In the genomic region with DNA sequence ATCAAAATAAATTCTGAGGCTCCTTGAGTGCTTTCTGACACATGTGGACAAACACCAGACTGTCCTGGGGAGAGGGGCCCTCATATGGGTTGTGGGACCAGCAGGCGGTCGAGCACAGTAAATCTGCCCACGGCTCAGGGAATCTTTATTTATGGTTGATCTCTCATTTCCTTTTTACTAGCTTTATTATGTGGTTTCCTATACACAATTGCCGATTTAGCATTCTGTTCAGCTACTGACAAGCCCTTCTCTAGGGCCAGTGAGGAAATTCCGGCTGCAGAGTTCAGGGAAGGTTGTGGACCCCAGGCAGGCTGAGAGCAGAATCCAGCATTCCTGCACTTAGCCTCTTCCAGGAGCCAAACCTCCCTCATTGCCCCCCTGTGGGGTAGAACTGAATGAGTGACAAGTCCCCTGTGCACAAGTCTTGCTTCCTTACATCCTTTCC, we compare ENCODE assay signal across 16 cellular contexts. TPM values are rescaled to one million over a fixed set of nuclear protein-coding genes. Genes with fewer than 3 reads are reported as not detected.
DNase-seq lines count a peak whose midpoint lies in the region; ATAC-seq and TF ChIP-seq lines count a peak whose summit lies in the region.
"Had no signal": no experiment of that assay in that cellular context is flagged by ENCODE, and none has a peak within 500 bp of the region (broad histone marks: within the 10 kb centered on the region; RNA-seq: fewer than 3 reads in every experiment).

No MANE protein-coding gene starts in this region.

- no peak overlapping the region for H3K27ac ChIP-seq in CD8-positive, alpha-beta memory T cell (ENCODE audit: low read depth, low read length)
- no peak overlapping the region for H3K27ac ChIP-seq in mesendoderm (ENCODE audit: low read depth, low read length)
- H3K27ac ChIP-seq in prostate gland, result no peak overlapping the region
- H3K27ac ChIP-seq: upper lobe of right lung, VCaP had no signal

- no peak overlapping the region for H3K4me2 ChIP-seq in mesendoderm (ENCODE audit: low read length)

- no CpG with 5 or more reads among the region's 5 CpGs for WGBS in mesendoderm (ENCODE audit: extremely low coverage, insufficient coverage, low lambda C conversion rate)
- 40% methylated on average over 5 of the region's 5 CpGs for WGBS in prostate gland

- no peak overlapping the region for H3K9ac ChIP-seq in mesendoderm (ENCODE audit: low read length)

- no peak overlapping the region for H4K5ac ChIP-seq in mesendoderm (ENCODE audit: low read length)

- H3K4me1 Mint-ChIP-seq in T-helper 1 cell treated with Interleukin-12 subunit alpha and Interleukin-12 subunit beta and Interleukin-4 antibody, amounts not matched to agents 30 μg/mL and 1 μg/mL, for 36 hours (ENCODE audit: low read depth), result peaks cover 34% of the 10 kb centered on the region
- H3K4me1 Mint-ChIP-seq in CD8-positive, alpha-beta memory T cell, result peaks cover 48 to 57% (median 55%) of the 10 kb centered on the region in 3 donors
- H3K4me1 Mint-ChIP-seq in activated naive CD8-positive, alpha-beta T cell treated with anti-CD3 and anti-CD28 coated beads for 36 hours, result peaks cover 57% of the 10 kb centered on the region

- H3K4me1 ChIP-seq in CD8-positive, alpha-beta memory T cell (ENCODE audit: insufficient read depth, low read length), result peaks cover 42% of the 10 kb centered on the region
- H3K4me1 ChIP-seq in mesendoderm (ENCODE audit: control insufficient read depth, low read depth, low read length) (peaks cover 12% of the 10 kb centered on the region), prostate gland (replicated peaks) (no peaks in the 10 kb centered on the region)

- H3K56ac ChIP-seq in mesendoderm (ENCODE audit: low read length), result no peak overlapping the region

- no peaks in the 10 kb centered on the region for H3K9me3 ChIP-seq in CD8-positive, alpha-beta memory T cell (ENCODE audit: low read length)
- no peaks in the 10 kb centered on the region for H3K9me3 ChIP-seq in prostate gland
- H3K9me3 ChIP-seq: upper lobe of right lung had no signal

- H3K79me2 ChIP-seq in mesendoderm (ENCODE audit: control insufficient read depth, insufficient read depth, low read length), result peaks cover 2% of the 10 kb centered on the region

- peak overlapping the region; percentile 61 for H3K18ac ChIP-seq in mesendoderm (ENCODE audit: low read length)

- H3K27me3 ChIP-seq in CD8-positive, alpha-beta memory T cell (ENCODE audit: insufficient read depth, low read length, poor library complexity, severe bottlenecking), result no peaks in the 10 kb centered on the region
- H3K27me3 ChIP-seq in mesendoderm (ENCODE audit: insufficient read depth, low read length, poor library complexity), result no peaks in the 10 kb centered on the region
- H3K27me3 ChIP-seq in prostate gland (replicated peaks; ENCODE audit: insufficient read depth), result no peaks in the 10 kb centered on the region
- H3K27me3 ChIP-seq: upper lobe of right lung had no signal

- H2BK120ac ChIP-seq in mesendoderm (ENCODE audit: low read depth, low read length), result no peak overlapping the region

- peaks cover 6% of the 10 kb centered on the region for H3K79me1 ChIP-seq in mesendoderm (ENCODE audit: low read length)

- no peak overlapping the region for H2BK5ac ChIP-seq in mesendoderm (ENCODE audit: low read length)

- CTCF ChIA-PET in CD8-positive, alpha-beta memory T cell (lab: Charles Lee), result no interaction called here

- peak overlapping the region; percentile 26 for H3K27ac Mint-ChIP-seq in T-helper 1 cell treated with Interleukin-12 subunit alpha and Interleukin-12 subunit beta and Interleukin-4 antibody, amounts not matched to agents 30 μg/mL and 1 μg/mL, for 36 hours
- H3K27ac Mint-ChIP-seq in CD8-positive, alpha-beta memory T cell, result peak overlapping the region; percentile 12 to 87 (median 55)
- peak overlapping the region; percentile 65 for H3K27ac Mint-ChIP-seq in activated naive CD8-positive, alpha-beta T cell treated with anti-CD3 and anti-CD28 coated beads for 36 hours
- H3K27ac Mint-ChIP-seq: activated CD8-positive, alpha-beta memory T cell treated with anti-CD3 and anti-CD28 coated beads, Interleukin-2, amount 10 ng/mL, durations not matched to agents 7 days and 5 days; progenitor cell of endocrine pancreas had no signal

- no peak overlapping the region for H4K8ac ChIP-seq in mesendoderm (ENCODE audit: low read depth, low read length)

- H3K9me3 Mint-ChIP-seq in T-helper 1 cell treated with Interleukin-12 subunit alpha and Interleukin-12 subunit beta and Interleukin-4 antibody, amounts not matched to agents 30 μg/mL and 1 μg/mL, for 36 hours, result no peaks in the 10 kb centered on the region
- no peaks in the 10 kb centered on the region for H3K9me3 Mint-ChIP-seq in CD8-positive, alpha-beta memory T cell
- H3K9me3 Mint-ChIP-seq in activated naive CD8-positive, alpha-beta T cell treated with anti-CD3 and anti-CD28 coated beads for 36 hours, result no peaks in the 10 kb centered on the region
- H3K9me3 Mint-ChIP-seq: stimulated activated naive CD8-positive, alpha-beta T cell treated with anti-CD3 and anti-CD28 coated beads, Interleukin-15, Interleukin-2, amounts not matched to agents 100 ng/mL and 50 ng/mL, for 24 hours had no signal

- no peak overlapping the region for H3K4me3 ChIP-seq in CD8-positive, alpha-beta memory T cell (ENCODE audit: low read length)
- no peak overlapping the region for H3K4me3 ChIP-seq in mesendoderm (ENCODE audit: low read length)
- no peak overlapping the region for H3K4me3 ChIP-seq in prostate gland
- H3K4me3 ChIP-seq: upper lobe of right lung had no signal

- DNase-seq in T-helper 1 cell (no peak), mesendoderm (peak; percentile 47), NCI-H526 (lab: John Stamatoyannopoulos, UW) (no peak), prostate gland (ENCODE audit: low spot score) (no peak)
- no peak for DNase-seq in CD8-positive, alpha-beta memory T cell
- DNase-seq in activated naive CD8-positive, alpha-beta T cell treated with anti-CD3 and anti-CD28 coated beads for 36 hours, result no peak
- DNase-seq: 8988T; activated CD8-positive, alpha-beta memory T cell treated with anti-CD3 and anti-CD28 coated beads, Interleukin-2, amount 10 ng/mL, durations not matched to agents 7 days and 5 days; foreskin fibroblast; NCI-H1105; upper lobe of right lung had no signal

- H3K4ac ChIP-seq in mesendoderm (ENCODE audit: low read depth, low read length), result peak overlapping the region; percentile 55

- POLR2A ChIA-PET in CD8-positive, alpha-beta memory T cell (lab: Charles Lee), result no interaction called here

- no peak overlapping the region for H2BK15ac ChIP-seq in mesendoderm (replicated peaks; ENCODE audit: low read depth)

- TF ChIP-seq CTCF in prostate gland (IDR thresholded peaks at IDR 0.05), result no peak

- TF ChIP-seq POLR2A in prostate gland (IDR thresholded peaks at IDR 0.05), result no peak

- H2AK5ac ChIP-seq in mesendoderm (ENCODE audit: low read length), result no peak overlapping the region

- no peaks in the 10 kb centered on the region for H3K36me3 ChIP-seq in CD8-positive, alpha-beta memory T cell (ENCODE audit: insufficient read depth, low read length)
- H3K36me3 ChIP-seq in mesendoderm (ENCODE audit: control insufficient read depth, insufficient read depth, low read length) (no peaks in the 10 kb centered on the region), prostate gland (no peaks in the 10 kb centered on the region)
- H3K36me3 ChIP-seq: upper lobe of right lung had no signal

- no peaks in the 10 kb centered on the region for H3K27me3 Mint-ChIP-seq in T-helper 1 cell treated with Interleukin-12 subunit alpha and Interleukin-12 subunit beta and Interleukin-4 antibody, amounts not matched to agents 30 μg/mL and 1 μg/mL, for 36 hours (ENCODE audit: low read depth)
- H3K27me3 Mint-ChIP-seq in CD8-positive, alpha-beta memory T cell, result no peaks in the 10 kb centered on the region
- H3K27me3 Mint-ChIP-seq in activated naive CD8-positive, alpha-beta T cell treated with anti-CD3 and anti-CD28 coated beads for 36 hours, result no peaks in the 10 kb centered on the region
- H3K27me3 Mint-ChIP-seq: activated CD8-positive, alpha-beta memory T cell treated with anti-CD3 and anti-CD28 coated beads, Interleukin-2, amount 10 ng/mL, durations not matched to agents 7 days and 5 days; stimulated activated naive CD8-positive, alpha-beta T cell treated with anti-CD3 and anti-CD28 coated beads, Interleukin-15, Interleukin-2, amounts not matched to agents 100 ng/mL and 50 ng/mL, for 24 hours had no signal

- no peak for ATAC-seq in GM19452 (IDR thresholded peaks at IDR 0.05; ENCODE audit: unreplicated experiment)
- ATAC-seq: activated CD8-positive, alpha-beta memory T cell treated with anti-CD3 and anti-CD28 coated beads, Interleukin-2, amount 10 ng/mL, durations not matched to agents 7 days and 5 days; upper lobe of right lung had no signal

- no peak overlapping the region for H3K23ac ChIP-seq in mesendoderm (ENCODE audit: low read length)

- H3K4me3 Mint-ChIP-seq in T-helper 1 cell treated with Interleukin-12 subunit alpha and Interleukin-12 subunit beta and Interleukin-4 antibody, amounts not matched to agents 30 μg/mL and 1 μg/mL, for 36 hours, result no peak overlapping the region
- H3K4me3 Mint-ChIP-seq in CD8-positive, alpha-beta memory T cell, result peak overlapping the region in 2 of 7 donors; percentile 20 to 25
- no peak overlapping the region for H3K4me3 Mint-ChIP-seq in activated naive CD8-positive, alpha-beta T cell treated with anti-CD3 and anti-CD28 coated beads for 36 hours
- H3K4me3 Mint-ChIP-seq: activated CD8-positive, alpha-beta memory T cell treated with anti-CD3 and anti-CD28 coated beads, Interleukin-2, amount 10 ng/mL, durations not matched to agents 7 days and 5 days; stimulated activated naive CD8-positive, alpha-beta T cell treated with anti-CD3 and anti-CD28 coated beads, Interleukin-15, Interleukin-2, amounts not matched to agents 100 ng/mL and 50 ng/mL, for 24 hours had no signal

- intact Hi-C loops in prostate gland (cut with DNase I), result no loop called here

- peaks cover 26% of the 10 kb centered on the region for H3K36me3 Mint-ChIP-seq in T-helper 1 cell treated with Interleukin-12 subunit alpha and Interleukin-12 subunit beta and Interleukin-4 antibody, amounts not matched to agents 30 μg/mL and 1 μg/mL, for 36 hours (ENCODE audit: low read depth)
- H3K36me3 Mint-ChIP-seq in CD8-positive, alpha-beta memory T cell, result peaks cover 4 to 18% (median 16%) of the 10 kb centered on the region in 3 donors
- H3K36me3 Mint-ChIP-seq in activated naive CD8-positive, alpha-beta T cell treated with anti-CD3 and anti-CD28 coated beads for 36 hours, result peaks cover 26% of the 10 kb centered on the region

RNA-seq across cellular contexts. Expression of a gene that starts 40.1 kb away (rescaled TPM):
- 1 to 10 TPM; 5.5 to 6.0 TPM for total RNA-seq in CD8-positive, alpha-beta memory T cell
- 11.0 TPM for polyA plus RNA-seq in CD8-positive, alpha-beta memory T cell
- 1 to 10 TPM; 5.8 to 5.9 TPM for total RNA-seq in activated naive CD8-positive, alpha-beta T cell treated with anti-CD3 and anti-CD28 coated beads for 36 hours
- 2.8 TPM for polyA plus RNA-seq in mesendoderm (2013, experiment 1 of 2)
- polyA plus RNA-seq in mesendoderm (2013, experiment 2 of 2), result 2.8 TPM
- 1 to 10 TPM; 2.8 to 4.1 TPM for total RNA-seq in prostate gland
